Comparison of ENCODE assay signal across 8 cellular contexts in the genomic region with DNA sequence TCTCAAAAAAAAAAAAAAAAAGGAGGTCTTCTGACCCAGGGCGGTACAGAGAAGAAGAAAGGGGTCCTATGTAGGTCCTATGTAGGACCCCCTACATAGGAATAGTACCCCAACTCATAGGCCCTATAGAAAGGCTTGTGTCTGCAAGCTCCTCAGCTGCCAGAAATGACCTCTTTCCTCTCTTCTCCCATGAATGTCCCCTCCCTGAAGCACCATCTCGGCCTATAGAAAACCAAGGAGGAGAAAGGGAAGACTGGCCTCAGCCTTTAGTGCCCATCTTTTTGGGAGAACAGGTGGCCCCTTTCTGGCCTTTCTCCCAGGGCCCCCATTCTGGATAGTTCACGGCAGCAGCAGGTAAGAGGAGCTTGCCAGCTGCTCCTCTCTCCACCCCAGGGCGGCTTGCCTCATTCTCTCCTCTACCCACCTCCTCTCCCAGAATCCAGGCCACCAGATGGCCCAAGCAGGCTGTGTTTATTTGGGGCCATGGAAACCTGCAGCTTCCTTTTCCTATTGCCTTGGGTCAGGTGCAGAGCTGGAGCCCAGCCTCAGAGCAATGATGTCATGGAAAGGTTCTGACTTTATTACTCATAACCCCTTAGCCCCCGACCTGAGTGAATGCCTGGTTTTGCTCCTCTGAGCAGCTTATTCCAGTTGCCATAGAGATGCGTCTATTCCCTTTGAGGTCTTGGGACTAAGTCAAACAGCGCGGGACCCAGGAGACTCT. TPM values are rescaled to one million over a fixed set of nuclear protein-coding genes. Genes with fewer than 3 reads are reported as not detected.
A peak's percentile ranks its signal among the peaks of the same experiment; 100 is the strongest.
DNase-seq lines count a peak whose midpoint lies in the region; ATAC-seq and TF ChIP-seq lines count a peak whose summit lies in the region.

No MANE protein-coding gene starts in this region.

- CTCF ChIA-PET in activated CD8-positive, alpha-beta memory T cell treated with anti-CD3 and anti-CD28 coated beads, Interleukin-2, amount 10 ng/mL, durations not matched to agents 7 days and 5 days (lab: Charles Lee) = interaction anchor here (0.8 to 9.7 kb wide), 8 partner anchors 14 to 52 kb away, joined by 3 to 129 read pairs (median 18); a partner anchor contains a TSS

- no peak for TF ChIP-seq CTCF in epithelial cell of esophagus (IDR thresholded peaks at IDR 0.05; ENCODE audit: insufficient read depth, low read depth, low read length, missing control alignments)

- peaks cover 6% of the 10 kb centered on the region for H3K27me3 Mint-ChIP-seq in activated CD8-positive, alpha-beta memory T cell treated with anti-CD3 and anti-CD28 coated beads, Interleukin-2, amount 10 ng/mL, durations not matched to agents 7 days and 5 days

- peak overlapping the region; percentile 9 for H3K4me3 Mint-ChIP-seq in activated CD8-positive, alpha-beta memory T cell treated with anti-CD3 and anti-CD28 coated beads, Interleukin-2, amount 10 ng/mL, durations not matched to agents 7 days and 5 days

- H3K36me3 Mint-ChIP-seq in activated CD8-positive, alpha-beta memory T cell treated with anti-CD3 and anti-CD28 coated beads, Interleukin-2, amount 10 ng/mL, durations not matched to agents 7 days and 5 days = peaks cover 7% of the 10 kb centered on the region

- H3K4me1 Mint-ChIP-seq in activated CD8-positive, alpha-beta memory T cell treated with anti-CD3 and anti-CD28 coated beads, Interleukin-2, amount 10 ng/mL, durations not matched to agents 7 days and 5 days = peaks cover 24% of the 10 kb centered on the region

- H3K4me3 ChIP-seq in epithelial cell of esophagus (ENCODE audit: low read length) = no peak overlapping the region

- no peaks in the 10 kb centered on the region for H3K9me3 Mint-ChIP-seq in activated CD8-positive, alpha-beta memory T cell treated with anti-CD3 and anti-CD28 coated beads, Interleukin-2, amount 10 ng/mL, durations not matched to agents 7 days and 5 days (ENCODE audit: low read depth)

- no peak for DNase-seq in activated CD8-positive, alpha-beta memory T cell treated with anti-CD3 and anti-CD28 coated beads, Interleukin-2, amount 10 ng/mL, durations not matched to agents 7 days and 5 days
- no peak for DNase-seq in activated CD8-positive, alpha-beta memory T cell treated with anti-CD3 and anti-CD28 coated beads, Interleukin-2, amount 50 U/mL, for 4 hours
- DNase-seq in RPMI7951 (ENCODE audit: low read depth) (peak; percentile 71), epithelial cell of esophagus (ENCODE audit: low read depth) (peak; percentile 58), occipital lobe (lab: John Stamatoyannopoulos, UW) (peak; percentile 35), Ammon's horn (ENCODE audit: low spot score) (no peak), 8988T (no peak)

- ATAC-seq in activated CD8-positive, alpha-beta memory T cell treated with anti-CD3 and anti-CD28 coated beads, Interleukin-2, amount 10 ng/mL, durations not matched to agents 7 days and 5 days = no peak
- ATAC-seq in HG03045 (IDR thresholded peaks at IDR 0.05; ENCODE audit: unreplicated experiment) = no peak

- H3K27ac Mint-ChIP-seq in activated CD8-positive, alpha-beta memory T cell treated with anti-CD3 and anti-CD28 coated beads, Interleukin-2, amount 10 ng/mL, durations not matched to agents 7 days and 5 days = no peak overlapping the region

RNA-seq across cellular contexts. Expression of a gene that starts 1.6 kb away (rescaled TPM):
- total RNA-seq in activated CD8-positive, alpha-beta memory T cell treated with anti-CD3 and anti-CD28 coated beads, Interleukin-2, amount 10 ng/mL, durations not matched to agents 7 days and 5 days = 10 to 100 TPM; 45.9 to 53.1 TPM
- total RNA-seq in RPMI7951 (2014; rRNA removed; shearing (Covaris generic)) = 48.8 and 69.0 TPM in 2 replicates
- 8.0 TPM for total RNA-seq in occipital lobe

RNA-seq across cellular contexts. Expression of a gene that starts 23.4 kb away (rescaled TPM):
- under 1 TPM; 0.32 to 0.47 TPM for total RNA-seq in activated CD8-positive, alpha-beta memory T cell treated with anti-CD3 and anti-CD28 coated beads, Interleukin-2, amount 10 ng/mL, durations not matched to agents 7 days and 5 days
- total RNA-seq in RPMI7951 (2014; rRNA removed; shearing (Covaris generic)) = 8.4 and 8.9 TPM in 2 replicates
- total RNA-seq in occipital lobe = 4.5 TPM

RNA-seq across cellular contexts. Expression of a gene that starts 35.9 kb away (rescaled TPM):
- 100 to 1,000 TPM; 188 to 210 TPM for total RNA-seq in activated CD8-positive, alpha-beta memory T cell treated with anti-CD3 and anti-CD28 coated beads, Interleukin-2, amount 10 ng/mL, durations not matched to agents 7 days and 5 days
- 369 and 413 TPM in 2 replicates for total RNA-seq in RPMI7951 (2014; rRNA removed; shearing (Covaris generic))
- 100 TPM for total RNA-seq in occipital lobe

RNA-seq across cellular contexts. Expression of a gene that starts 36.2 kb away (rescaled TPM):
- total RNA-seq in activated CD8-positive, alpha-beta memory T cell treated with anti-CD3 and anti-CD28 coated beads, Interleukin-2, amount 10 ng/mL, durations not matched to agents 7 days and 5 days = 10 to 100 TPM; 16.8 to 19.1 TPM
- 11.8 and 13.5 TPM in 2 replicates for total RNA-seq in RPMI7951 (2014; rRNA removed; shearing (Covaris generic))
- 30.4 TPM for total RNA-seq in occipital lobe

RNA-seq across cellular contexts. Expression of a gene that starts 38.3 kb away (rescaled TPM):
- not detected for total RNA-seq in activated CD8-positive, alpha-beta memory T cell treated with anti-CD3 and anti-CD28 coated beads, Interleukin-2, amount 10 ng/mL, durations not matched to agents 7 days and 5 days
- total RNA-seq in RPMI7951 (2014; rRNA removed; shearing (Covaris generic)) = 0.10 and 0.60 TPM in 2 replicates
- 13.7 TPM for total RNA-seq in occipital lobe

Comparison
In these comparisons a context has a peak if more than half of its experiments do, and no peak if none do; other contexts are left out.
1. DNase-seq: peak in RPMI7951 (single experiment), epithelial cell of esophagus (single experiment) and occipital lobe (single experiment); none in activated CD8-positive, alpha-beta memory T cell treated with anti-CD3 and anti-CD28 coated beads, Interleukin-2, amount 10 ng/mL, durations not matched to agents 7 days and 5 days (single experiment), activated CD8-positive, alpha-beta memory T cell treated with anti-CD3 and anti-CD28 coated beads, Interleukin-2, amount 50 U/mL, for 4 hours (single experiment), Ammon's horn (single experiment) and 8988T (single experiment).